ENCODE assay signal across 1 cellular context in the genomic region with DNA sequence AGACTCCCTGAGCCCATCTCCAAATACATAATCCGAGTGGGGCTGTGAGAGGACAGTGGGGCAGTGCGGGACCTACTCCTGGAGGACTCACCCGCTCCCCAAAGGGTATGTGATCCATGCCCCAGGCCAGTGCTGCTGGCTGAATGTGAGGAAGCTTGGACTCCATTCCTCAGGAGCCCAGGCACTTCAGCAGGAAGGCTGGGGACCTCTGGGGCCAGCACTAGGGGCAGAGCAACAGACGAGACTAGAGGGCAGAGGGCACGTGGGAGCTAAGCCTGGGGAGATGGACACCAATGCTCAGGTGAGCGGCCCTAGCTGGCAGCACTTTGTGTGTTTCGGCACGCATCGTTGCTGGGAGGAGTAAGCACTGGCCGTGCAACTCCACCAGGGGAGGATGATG.
TF ChIP-seq lines count a peak whose summit lies in the region.

No MANE protein-coding gene starts in this region.

TF ChIP-seq in GM12878, 131 proteins besides CTCF, POLR2A, EP300 and RAD21:
- TF ChIP-seq CREM (IDR thresholded peaks at IDR 0.05; ENCODE audit: low read depth) (no peak), POLR2AphosphoS5 (IDR thresholded peaks at IDR 0.05; ENCODE audit: low read length) (no peak), FOXK2 (IDR thresholded peaks at IDR 0.05) (no peak), NR2C1 (IDR thresholded peaks at IDR 0.05) (no peak), CBFB (IDR thresholded peaks at IDR 0.05; ENCODE audit: low read depth) (no peak), ZBED1 (IDR thresholded peaks at IDR 0.05; ENCODE audit: borderline replicate concordance) (no peak), SPI1 (IDR thresholded peaks at IDR 0.05; ENCODE audit: borderline replicate concordance, insufficient read depth, low read depth, low read length) (no peak), ZNF592 (IDR thresholded peaks at IDR 0.05) (no peak), SRF (IDR thresholded peaks at IDR 0.05; ENCODE audit: low read depth in 2 of 2, low read length in 2 of 2) (no peak), ZBTB33 (IDR thresholded peaks at IDR 0.05) (no peak), SMC3 (IDR thresholded peaks at IDR 0.05; ENCODE audit: borderline replicate concordance, low read length) (no peak), LARP7 (IDR thresholded peaks at IDR 0.05) (no peak), HDAC2 (IDR thresholded peaks at IDR 0.05) (no peak), KLF5 (IDR thresholded peaks at IDR 0.05; ENCODE audit: partially characterized antibody) (no peak)
- TF ChIP-seq, protein P1, sequence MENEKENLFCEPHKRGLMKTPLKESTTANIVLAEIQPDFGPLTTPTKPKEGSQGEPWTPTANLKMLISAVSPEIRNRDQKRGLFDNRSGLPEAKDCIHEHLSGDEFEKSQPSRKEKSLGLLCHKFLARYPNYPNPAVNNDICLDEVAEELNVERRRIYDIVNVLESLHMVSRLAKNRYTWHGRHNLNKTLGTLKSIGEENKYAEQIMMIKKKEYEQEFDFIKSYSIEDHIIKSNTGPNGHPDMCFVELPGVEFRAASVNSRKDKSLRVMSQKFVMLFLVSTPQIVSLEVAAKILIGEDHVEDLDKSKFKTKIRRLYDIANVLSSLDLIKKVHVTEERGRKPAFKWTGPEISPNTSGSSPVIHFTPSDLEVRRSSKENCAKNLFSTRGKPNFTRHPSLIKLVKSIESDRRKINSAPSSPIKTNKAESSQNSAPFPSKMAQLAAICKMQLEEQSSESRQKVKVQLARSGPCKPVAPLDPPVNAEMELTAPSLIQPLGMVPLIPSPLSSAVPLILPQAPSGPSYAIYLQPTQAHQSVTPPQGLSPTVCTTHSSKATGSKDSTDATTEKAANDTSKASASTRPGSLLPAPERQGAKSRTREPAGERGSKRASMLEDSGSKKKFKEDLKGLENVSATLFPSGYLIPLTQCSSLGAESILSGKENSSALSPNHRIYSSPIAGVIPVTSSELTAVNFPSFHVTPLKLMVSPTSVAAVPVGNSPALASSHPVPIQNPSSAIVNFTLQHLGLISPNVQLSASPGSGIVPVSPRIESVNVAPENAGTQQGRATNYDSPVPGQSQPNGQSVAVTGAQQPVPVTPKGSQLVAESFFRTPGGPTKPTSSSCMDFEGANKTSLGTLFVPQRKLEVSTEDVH (IDR thresholded peaks at IDR 0.05; ENCODE audit: low read depth, partially characterized antibody): no peak
